ENCODE assay signal across 7 cellular contexts in the genomic region with DNA sequence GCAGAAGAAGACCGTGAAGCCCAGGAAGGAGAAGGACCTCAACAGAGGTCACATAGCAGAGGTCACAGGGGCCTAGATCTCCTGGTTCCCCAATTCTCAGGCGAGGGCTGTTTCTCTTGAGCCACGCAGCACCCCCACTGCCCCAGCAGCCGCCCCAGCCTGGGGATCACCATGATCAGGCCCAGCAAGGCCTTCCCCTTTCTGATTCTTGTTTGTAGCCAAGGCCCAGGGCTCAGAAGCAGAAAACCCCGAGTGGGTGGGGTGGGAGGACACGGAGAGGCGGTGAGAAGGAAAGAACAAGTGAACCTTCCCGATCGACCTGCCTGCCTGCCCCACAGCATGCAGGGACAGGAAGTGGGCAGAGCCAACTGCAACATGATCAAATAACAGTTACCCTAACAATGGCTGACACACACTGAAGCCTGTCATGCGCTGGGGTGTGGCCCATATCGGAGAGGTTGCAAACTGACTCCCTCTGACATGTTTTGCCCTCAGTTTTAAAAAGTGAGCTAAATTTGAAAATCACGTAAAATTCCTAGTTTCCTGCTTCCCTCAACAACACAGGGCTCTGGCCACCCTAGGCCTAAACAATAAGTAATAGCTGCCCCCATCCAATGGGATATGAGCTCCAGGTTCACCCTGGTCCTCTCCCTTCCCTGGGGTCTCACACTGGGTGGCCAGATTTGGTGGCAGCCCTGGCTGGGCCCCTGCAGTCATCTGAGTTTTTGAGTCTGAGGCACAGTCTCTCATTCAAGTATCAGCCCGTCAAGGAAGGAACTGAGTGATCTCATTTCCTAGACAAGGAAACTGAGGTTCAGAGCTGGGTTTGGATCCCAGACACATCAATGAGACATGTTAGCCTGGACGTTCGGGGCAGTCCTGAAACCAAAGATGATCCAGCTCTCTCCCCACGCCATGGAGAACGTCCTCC. TPM values are rescaled to one million over a fixed set of nuclear protein-coding genes. Genes with fewer than 3 reads are reported as not detected.
DNase-seq lines count a peak whose midpoint lies in the region; ATAC-seq and TF ChIP-seq lines count a peak whose summit lies in the region.

No MANE protein-coding gene starts in this region.

- H3K36me3 ChIP-seq in neural progenitor cell (no peaks in the 10 kb centered on the region), thymus (ENCODE audit: control insufficient read depth, insufficient read depth) (peaks cover 39% of the 10 kb centered on the region)

- DNase-seq in activated CD4-positive, alpha-beta T cell treated with anti-CD3 and anti-CD28 coated beads, Interleukin-2, amount 50 U/mL, for 24 hours (ENCODE audit: low read depth in 1 of 2, low spot score in 1 of 2), result peak; percentile 52 to 64
- peak; percentile 58 for DNase-seq in effector CD8-positive, alpha-beta T cell (lab: John Stamatoyannopoulos, UW)
- peak; percentile 46 for DNase-seq in neural progenitor cell (ENCODE audit: low spot score)
- no peak for DNase-seq in islet precursor cell

- H4K20me1 ChIP-seq in neural progenitor cell (ENCODE audit: low read depth), result peaks cover 36% of the 10 kb centered on the region

- no peaks in the 10 kb centered on the region for H3K9me3 ChIP-seq in neural progenitor cell (ENCODE audit: low read depth)
- H3K9me3 ChIP-seq in thymus (ENCODE audit: control insufficient read depth), result no peaks in the 10 kb centered on the region

- 32% methylated on average over 17 of the region's 17 CpGs for WGBS in thymus

- H3K4me1 Mint-ChIP-seq in IgD-negative memory B cell, result peaks cover 17 to 39% (median 26%) of the 10 kb centered on the region in 3 donors
- H3K4me1 Mint-ChIP-seq in neural progenitor cell, result peaks cover 31% of the 10 kb centered on the region

- TF ChIP-seq CTCF in neural progenitor cell (IDR thresholded peaks at IDR 0.05), result no peak

- H3K27me3 Mint-ChIP-seq in IgD-negative memory B cell (no peaks in the 10 kb centered on the region), neural progenitor cell (ENCODE audit: insufficient read depth, low read depth) (peaks cover 8% of the 10 kb centered on the region)

- no peaks in the 10 kb centered on the region for H3K36me3 Mint-ChIP-seq in IgD-negative memory B cell
- peaks cover 21% of the 10 kb centered on the region for H3K36me3 Mint-ChIP-seq in neural progenitor cell

- H3K9me3 Mint-ChIP-seq in IgD-negative memory B cell, result no peaks in the 10 kb centered on the region
- H3K9me3 Mint-ChIP-seq in neural progenitor cell, result no peaks in the 10 kb centered on the region

- H3K27ac Mint-ChIP-seq in IgD-negative memory B cell, result peak overlapping the region; percentile 90 to 99 (median 97)
- peak overlapping the region; percentile 90 for H3K27ac Mint-ChIP-seq in neural progenitor cell

- no peaks in the 10 kb centered on the region for H3F3A ChIP-seq in neural progenitor cell (ENCODE audit: low read depth)

- H3K27me3 ChIP-seq in neural progenitor cell (no peaks in the 10 kb centered on the region), thymus (ENCODE audit: control insufficient read depth, insufficient read depth) (no peaks in the 10 kb centered on the region)

- peak overlapping the region; percentile 50 for H3K4me2 ChIP-seq in neural progenitor cell

- no peak overlapping the region for H2AFZ ChIP-seq in neural progenitor cell (replicated peaks)

- peaks cover 13% of the 10 kb centered on the region for H3K4me1 ChIP-seq in neural progenitor cell
- H3K4me1 ChIP-seq in thymus (ENCODE audit: control insufficient read depth, insufficient read depth, low read length), result peaks cover 17% of the 10 kb centered on the region

- peaks cover 46% of the 10 kb centered on the region for H3K79me2 ChIP-seq in neural progenitor cell (ENCODE audit: low read depth)

- no peak overlapping the region for H3K9ac ChIP-seq in neural progenitor cell

- H3K4me3 ChIP-seq in neural progenitor cell, result no peak overlapping the region
- H3K4me3 ChIP-seq in thymus (ENCODE audit: low read length), result peak overlapping the region; percentile 28

- H3K4me3 Mint-ChIP-seq in IgD-negative memory B cell, result peak overlapping the region; percentile 63 to 92 (median 82)
- no peak overlapping the region for H3K4me3 Mint-ChIP-seq in neural progenitor cell

- ATAC-seq in GM19397 (IDR thresholded peaks at IDR 0.05; ENCODE audit: unreplicated experiment), result peak; percentile 71

- H3K27ac ChIP-seq in neural progenitor cell (no peak overlapping the region), thymus (ENCODE audit: low read depth) (peak overlapping the region; percentile 94)

RNA-seq across cellular contexts. Expression of a gene that starts 6.5 kb away (rescaled TPM):
- polyA plus RNA-seq in IgD-negative memory B cell (18.9 TPM), thymus (26.5 TPM)
- 9.5 and 21.6 TPM in 2 replicates for total RNA-seq in neural progenitor cell (ENCODE audit: low replicate concordance)

RNA-seq across cellular contexts. Expression of a gene that starts 34.0 kb away (rescaled TPM):
- polyA plus RNA-seq in IgD-negative memory B cell (125 TPM), thymus (81.3 TPM)
- total RNA-seq in neural progenitor cell (ENCODE audit: low replicate concordance), result 121 and 143 TPM in 2 replicates

RNA-seq across cellular contexts. Expression of a gene that starts 43.6 kb away (rescaled TPM):
- polyA plus RNA-seq in IgD-negative memory B cell, result 18.7 TPM
- total RNA-seq in neural progenitor cell (ENCODE audit: low replicate concordance), result 1.8 and 2.9 TPM in 2 replicates
- 42.9 TPM for polyA plus RNA-seq in thymus
